In the genomic region with DNA sequence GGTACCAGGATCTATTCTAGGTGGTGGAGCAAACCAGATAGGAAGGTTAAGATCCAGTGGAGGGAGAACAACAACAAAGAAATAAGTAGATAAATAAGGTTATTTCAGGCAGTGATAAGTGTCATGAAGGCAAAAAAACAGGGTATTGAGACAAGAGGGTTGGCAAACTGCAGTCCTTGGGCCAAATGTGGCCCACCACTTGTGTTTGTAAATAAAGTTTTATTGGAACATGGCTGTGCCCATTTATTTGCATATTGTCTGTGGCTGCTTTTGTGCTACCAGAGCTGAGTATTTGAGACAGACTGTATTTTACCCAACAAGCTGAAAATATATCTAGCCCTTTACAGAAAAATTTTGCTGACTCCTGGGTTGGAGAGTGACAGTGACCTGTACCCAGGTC, we compare ENCODE assay signal across 1 cellular context.
TF ChIP-seq lines count a peak whose summit lies in the region.

No MANE protein-coding gene starts in this region.

TF ChIP-seq in GM12878, 131 proteins besides CTCF, POLR2A, EP300 and RAD21:
- TF ChIP-seq, protein P1, sequence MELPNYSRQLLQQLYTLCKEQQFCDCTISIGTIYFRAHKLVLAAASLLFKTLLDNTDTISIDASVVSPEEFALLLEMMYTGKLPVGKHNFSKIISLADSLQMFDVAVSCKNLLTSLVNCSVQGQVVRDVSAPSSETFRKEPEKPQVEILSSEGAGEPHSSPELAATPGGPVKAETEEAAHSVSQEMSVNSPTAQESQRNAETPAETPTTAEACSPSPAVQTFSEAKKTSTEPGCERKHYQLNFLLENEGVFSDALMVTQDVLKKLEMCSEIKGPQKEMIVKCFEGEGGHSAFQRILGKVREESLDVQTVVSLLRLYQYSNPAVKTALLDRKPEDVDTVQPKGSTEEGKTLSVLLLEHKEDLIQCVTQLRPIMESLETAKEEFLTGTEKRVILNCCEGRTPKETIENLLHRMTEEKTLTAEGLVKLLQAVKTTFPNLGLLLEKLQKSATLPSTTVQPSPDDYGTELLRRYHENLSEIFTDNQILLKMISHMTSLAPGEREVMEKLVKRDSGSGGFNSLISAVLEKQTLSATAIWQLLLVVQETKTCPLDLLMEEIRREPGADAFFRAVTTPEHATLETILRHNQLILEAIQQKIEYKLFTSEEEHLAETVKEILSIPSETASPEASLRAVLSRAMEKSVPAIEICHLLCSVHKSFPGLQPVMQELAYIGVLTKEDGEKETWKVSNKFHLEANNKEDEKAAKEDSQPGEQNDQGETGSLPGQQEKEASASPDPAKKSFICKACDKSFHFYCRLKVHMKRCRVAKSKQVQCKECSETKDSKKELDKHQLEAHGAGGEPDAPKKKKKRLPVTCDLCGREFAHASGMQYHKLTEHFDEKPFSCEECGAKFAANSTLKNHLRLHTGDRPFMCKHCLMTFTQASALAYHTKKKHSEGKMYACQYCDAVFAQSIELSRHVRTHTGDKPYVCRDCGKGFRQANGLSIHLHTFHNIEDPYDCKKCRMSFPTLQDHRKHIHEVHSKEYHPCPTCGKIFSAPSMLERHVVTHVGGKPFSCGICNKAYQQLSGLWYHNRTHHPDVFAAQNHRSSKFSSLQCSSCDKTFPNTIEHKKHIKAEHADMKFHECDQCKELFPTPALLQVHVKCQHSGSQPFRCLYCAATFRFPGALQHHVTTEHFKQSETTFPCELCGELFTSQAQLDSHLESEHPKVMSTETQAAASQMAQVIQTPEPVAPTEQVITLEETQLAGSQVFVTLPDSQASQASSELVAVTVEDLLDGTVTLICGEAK (IDR thresholded peaks at IDR 0.05; ENCODE audit: borderline replicate concordance) = peak; percentile 74
- TF ChIP-seq RUNX3 (IDR thresholded peaks at IDR 0.05; ENCODE audit: low read length) = no peak
